Comparison of ENCODE assay signal across 1 cellular context in the genomic region with DNA sequence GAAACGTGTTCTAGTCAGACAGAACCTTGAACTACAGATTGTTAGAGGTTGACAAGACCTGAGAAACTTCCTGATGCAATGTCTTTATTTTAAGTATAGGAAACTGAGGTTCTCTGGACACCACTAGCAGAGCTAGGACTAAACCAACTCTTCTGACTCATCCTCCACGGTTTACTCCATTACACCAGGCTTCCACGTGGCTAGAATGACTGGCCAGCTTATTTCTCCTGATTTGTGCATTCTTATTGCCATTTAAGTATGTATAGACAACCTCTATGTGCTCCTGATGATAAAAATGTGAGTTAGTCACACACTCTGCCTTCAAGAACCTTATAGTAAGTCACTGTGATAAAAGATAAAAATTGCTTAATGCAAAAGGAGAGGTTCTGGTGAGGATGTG.
TF ChIP-seq lines count a peak whose summit lies in the region.

No MANE protein-coding gene starts in this region.

TF ChIP-seq in IMR-90, 13 proteins besides CTCF, POLR2A, EP300 and RAD21 (continued from another document):
- TF ChIP-seq USF2 (IDR thresholded peaks at IDR 0.05; ENCODE audit: low read depth, low read length) (peak; percentile 52; the same call in 1 of the 2 replicates), CEBPB (IDR thresholded peaks at IDR 0.05; ENCODE audit: low read depth, low read length) (peak; percentile 45; the same call in 1 of the 2 replicates), MXI1 (IDR thresholded peaks at IDR 0.05; ENCODE audit: borderline replicate concordance, low read depth, low read length) (peak; percentile 88), SMC3 (IDR thresholded peaks at IDR 0.05; ENCODE audit: low read depth, low read length) (no peak), MAZ (IDR thresholded peaks at IDR 0.05; ENCODE audit: borderline replicate concordance, low read depth, low read length) (no peak), CHD1 (IDR thresholded peaks at IDR 0.05; ENCODE audit: low read depth, low read length) (no peak), FOS (IDR thresholded peaks at IDR 0.05; ENCODE audit: low read depth, low read length) (peak; percentile 52)
- TF ChIP-seq, protein P1, sequence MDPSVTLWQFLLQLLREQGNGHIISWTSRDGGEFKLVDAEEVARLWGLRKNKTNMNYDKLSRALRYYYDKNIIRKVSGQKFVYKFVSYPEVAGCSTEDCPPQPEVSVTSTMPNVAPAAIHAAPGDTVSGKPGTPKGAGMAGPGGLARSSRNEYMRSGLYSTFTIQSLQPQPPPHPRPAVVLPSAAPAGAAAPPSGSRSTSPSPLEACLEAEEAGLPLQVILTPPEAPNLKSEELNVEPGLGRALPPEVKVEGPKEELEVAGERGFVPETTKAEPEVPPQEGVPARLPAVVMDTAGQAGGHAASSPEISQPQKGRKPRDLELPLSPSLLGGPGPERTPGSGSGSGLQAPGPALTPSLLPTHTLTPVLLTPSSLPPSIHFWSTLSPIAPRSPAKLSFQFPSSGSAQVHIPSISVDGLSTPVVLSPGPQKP (IDR thresholded peaks at IDR 0.05; ENCODE audit: borderline replicate concordance, low read depth, low read length), result no peak
TF ChIP-seq in IMR-90: peak in this region for 5.
